16 cellular contexts compared by ENCODE assay signal in the genomic region with DNA sequence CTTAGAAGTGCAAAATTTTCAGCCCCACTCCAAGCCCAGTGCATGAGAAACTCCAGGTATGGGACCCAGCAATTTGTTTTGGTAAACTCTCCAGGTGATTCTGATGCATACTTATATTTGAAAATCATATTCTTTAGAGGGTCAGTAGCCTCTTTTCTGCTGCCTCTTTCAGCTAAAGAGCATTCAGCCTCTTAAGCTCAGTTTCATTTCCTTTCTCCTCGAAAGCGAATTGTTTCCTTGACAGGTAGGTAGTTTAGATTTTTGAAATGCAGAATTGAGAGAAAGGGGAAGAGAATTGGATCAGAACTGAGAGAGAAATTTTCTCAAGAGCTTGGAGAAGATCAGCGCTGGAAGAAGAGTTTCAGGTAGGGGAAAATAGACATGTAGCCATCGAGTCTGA.
DNase-seq lines count a peak whose midpoint lies in the region; ATAC-seq and TF ChIP-seq lines count a peak whose summit lies in the region.
"Had no signal": no experiment of that assay in that cellular context is flagged by ENCODE, and none has a peak within 500 bp of the region (broad histone marks: within the 10 kb centered on the region; RNA-seq: fewer than 3 reads in every experiment).

No MANE protein-coding gene starts in this region.

- no peak overlapping the region for H2AFZ ChIP-seq in OCI-LY3 (ENCODE audit: low read depth, low read length)
- no peak overlapping the region for H2AFZ ChIP-seq in OCI-LY7 (ENCODE audit: low read length)

- POLR2A ChIA-PET in naive thymus-derived CD4-positive, alpha-beta T cell (lab: Charles Lee) = no interaction called here
- POLR2A ChIA-PET in OCI-LY7 (lab: Charles Lee) = no interaction called here

- H3K9me2 ChIP-seq in OCI-LY7 (ENCODE audit: insufficient read depth, low read length) = no peaks in the 10 kb centered on the region

- TF ChIP-seq CTCF in OCI-LY3 (IDR thresholded peaks at IDR 0.05; ENCODE audit: low read depth, low read length) (no peak), OCI-LY7 (conservative IDR thresholded peaks at IDR 0.05; ENCODE audit: low read length) (no peak)

- ATAC-seq in GM18867 (IDR thresholded peaks at IDR 0.05; ENCODE audit: unreplicated experiment) (peak; percentile 54), GM21515 (IDR thresholded peaks at IDR 0.05; ENCODE audit: unreplicated experiment) (peak; percentile 39), HG03025 (IDR thresholded peaks at IDR 0.05; ENCODE audit: low FRiP score, unreplicated experiment) (peak; percentile 54)
- ATAC-seq in naive thymus-derived CD4-positive, alpha-beta T cell = no peak
- ATAC-seq: mucosa of descending colon had no signal

- peak overlapping the region; percentile 74 for H3K4me2 ChIP-seq in OCI-LY3 (ENCODE audit: low read length)
- H3K4me2 ChIP-seq in OCI-LY7 (ENCODE audit: low read length) = no peak overlapping the region
- H3K4me2 ChIP-seq: KMS-11 had no signal

- no peak overlapping the region; the same call in 1 of the 2 replicates for H3K27ac ChIP-seq in OCI-LY3 (ENCODE audit: low read length)
- H3K27ac ChIP-seq in naive thymus-derived CD4-positive, alpha-beta T cell (ENCODE audit: low read depth, low read length) = no peak overlapping the region
- no peak overlapping the region for H3K27ac ChIP-seq in OCI-LY7 (ENCODE audit: low read depth, low read length, poor library complexity, severe bottlenecking)
- H3K27ac ChIP-seq: KMS-11, VCaP had no signal

- no peaks in the 10 kb centered on the region for H3K4me1 Mint-ChIP-seq in naive thymus-derived CD4-positive, alpha-beta T cell

- H4K20me1 ChIP-seq in OCI-LY3 (ENCODE audit: insufficient read depth, low read length) = no peaks in the 10 kb centered on the region
- H4K20me1 ChIP-seq in OCI-LY7 (ENCODE audit: insufficient read depth, low read length) = no peaks in the 10 kb centered on the region

- H3K9me3 ChIP-seq in OCI-LY3 (ENCODE audit: insufficient read depth, low read length) (no peaks in the 10 kb centered on the region), OCI-LY7 (ENCODE audit: low read length) (no peaks in the 10 kb centered on the region)
- no peaks in the 10 kb centered on the region for H3K9me3 ChIP-seq in naive thymus-derived CD4-positive, alpha-beta T cell (ENCODE audit: control insufficient read depth in 2 of 3, low read length in 3 of 3)
- H3K9me3 ChIP-seq: mucosa of descending colon had no signal

- H3K36me3 ChIP-seq in OCI-LY3 (replicated peaks; ENCODE audit: low read depth, low read length) (no peaks in the 10 kb centered on the region), OCI-LY7 (ENCODE audit: insufficient read depth, low read length) (no peaks in the 10 kb centered on the region)
- no peaks in the 10 kb centered on the region for H3K36me3 ChIP-seq in naive thymus-derived CD4-positive, alpha-beta T cell (ENCODE audit: control insufficient read depth in 2 of 3, insufficient read depth in 3 of 3, low read length in 3 of 3)

- peaks cover 15% of the 10 kb centered on the region for H3K4me1 ChIP-seq in OCI-LY3 (ENCODE audit: low read length)
- H3K4me1 ChIP-seq in naive thymus-derived CD4-positive, alpha-beta T cell (ENCODE audit: control insufficient read depth in 2 of 2, insufficient read depth in 2 of 2, low read length in 2 of 2) = no peaks in the 10 kb centered on the region
- H3K4me1 ChIP-seq in OCI-LY7 (ENCODE audit: insufficient read depth, low read length, poor library complexity, severe bottlenecking) = no peaks in the 10 kb centered on the region

- H3K4me3 Mint-ChIP-seq in naive thymus-derived CD4-positive, alpha-beta T cell = no peak overlapping the region

- H3K36me3 Mint-ChIP-seq in naive thymus-derived CD4-positive, alpha-beta T cell = no peaks in the 10 kb centered on the region

- no peak overlapping the region for H3K9ac ChIP-seq in OCI-LY3 (ENCODE audit: low read length)
- H3K9ac ChIP-seq: KMS-11 had no signal

- intact Hi-C loops in naive thymus-derived CD4-positive, alpha-beta T cell (cut with micrococcal nuclease) = no loop called here
- intact Hi-C loops in OCI-LY7 (cut with micrococcal nuclease; ENCODE audit: unreplicated experiment) = no loop called here

- BruUV-seq in OCI-LY7 (replicated peaks; lab: Mats Ljungman, UMichigan) = no TSS peak

- CTCF ChIA-PET in naive thymus-derived CD4-positive, alpha-beta T cell (lab: Charles Lee) = interaction anchor here (0.6 kb wide), 1 partner anchor 363 kb away, joined by 4 read pairs; no protein-coding TSS in a partner anchor
- CTCF ChIA-PET in OCI-LY7 (lab: Charles Lee; ENCODE audit: unreplicated experiment) = no interaction called here

- no peaks in the 10 kb centered on the region for H3K27me3 Mint-ChIP-seq in naive thymus-derived CD4-positive, alpha-beta T cell

- H3K9me3 Mint-ChIP-seq in naive thymus-derived CD4-positive, alpha-beta T cell = peaks cover 0 to 14% (median 7%) of the 10 kb centered on the region in 11 donors

- H3K27me3 ChIP-seq in OCI-LY3 (ENCODE audit: low read depth, low read length) = 0 out of 2 replicates have a peak, but pooled peaks cover 3% of the 10 kb centered on the region
- no peaks in the 10 kb centered on the region for H3K27me3 ChIP-seq in naive thymus-derived CD4-positive, alpha-beta T cell (ENCODE audit: control insufficient read depth in 2 of 2, insufficient read depth in 2 of 2, low read length in 2 of 2)

- no peak overlapping the region for H3K27ac Mint-ChIP-seq in naive thymus-derived CD4-positive, alpha-beta T cell

- DNase-seq in islet precursor cell = no peak
- DNase-seq in naive thymus-derived CD4-positive, alpha-beta T cell = no peak
- DNase-seq in cerebellar nuclear complex (lab: John Stamatoyannopoulos, UW) = no peak
- DNase-seq in OCI-LY7 (ENCODE audit: low spot score) = no peak
- DNase-seq: cortex of kidney; HCEC 1CT; mucosa of descending colon; NCI-H187 treated with DMSO at 0.1 percent for 48 hours; SHP77; stimulated activated CD4-positive, alpha-beta T cell treated with anti-CD3 and anti-CD28 coated beads, Interleukin-2, amount 100 ng/mL, for 48 hours had no signal

- H3K79me2 ChIP-seq in OCI-LY3 (ENCODE audit: low read length) = no peaks in the 10 kb centered on the region
- H3K79me2 ChIP-seq in OCI-LY7 (ENCODE audit: insufficient read depth, low read depth, low read length) = no peaks in the 10 kb centered on the region

- H3K4me3 ChIP-seq in OCI-LY3 (ENCODE audit: low read length) (peak overlapping the region; percentile 48), OCI-LY7 (ENCODE audit: low read depth, low read length, poor library complexity, severe bottlenecking) (no peak overlapping the region)
- H3K4me3 ChIP-seq in naive thymus-derived CD4-positive, alpha-beta T cell (ENCODE audit: low read length) = no peak overlapping the region
- H3K4me3 ChIP-seq: mucosa of descending colon had no signal
